ENCODE assay signal across 16 cellular contexts in the genomic region with DNA sequence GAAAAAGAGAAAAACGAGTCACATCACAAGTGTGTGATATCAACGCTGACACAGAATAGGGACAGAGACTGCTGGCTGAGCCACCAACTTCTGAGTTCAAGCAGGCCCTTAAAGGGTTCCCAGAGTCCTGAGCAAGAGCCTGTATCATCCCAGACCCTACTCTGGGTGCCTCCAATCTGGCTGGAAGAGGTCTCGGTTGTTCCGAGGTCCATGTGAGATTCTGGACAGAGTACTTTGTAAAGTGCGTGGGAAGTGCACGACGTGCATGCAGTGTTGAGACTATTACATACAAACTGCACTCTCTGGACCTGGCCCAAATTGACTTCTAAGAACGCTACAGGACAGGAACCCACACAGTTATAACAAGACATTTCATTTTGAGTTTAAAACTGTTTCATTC. TPM values are rescaled to one million over a fixed set of nuclear protein-coding genes. Genes with fewer than 3 reads are reported as not detected.
DNase-seq lines count a peak whose midpoint lies in the region; ATAC-seq, FAIRE-seq and TF ChIP-seq lines count a peak whose summit lies in the region.
"Had no signal": no experiment of that assay in that cellular context is flagged by ENCODE, and none has a peak within 500 bp of the region (broad histone marks: within the 10 kb centered on the region; RNA-seq: fewer than 3 reads in every experiment).

No MANE protein-coding gene starts in this region.

- no peaks in the 10 kb centered on the region for H4K20me1 ChIP-seq in GM23338 (replicated peaks; ENCODE audit: insufficient read depth)

- H3K27ac ChIP-seq in GM23338 (ENCODE audit: low read depth) (no peak overlapping the region), heart right ventricle (peak overlapping the region; percentile 65 to 91 (median 84))
- H3K27ac ChIP-seq: left lung had no signal

- no peak for FAIRE-seq in frontal cortex (lab: Jason Lieb, UNC)

- H3K36me3 ChIP-seq in GM23338 (ENCODE audit: insufficient read depth) (no peaks in the 10 kb centered on the region), heart right ventricle (no peaks in the 10 kb centered on the region)
- H3K36me3 ChIP-seq: left lung had no signal

- H3K4me1 Mint-ChIP-seq in GM23338, result peaks cover 7% of the 10 kb centered on the region; the same call in 2 of the 3 replicates
- H3K4me1 Mint-ChIP-seq in brain, result peaks cover 23% of the 10 kb centered on the region
- H3K4me1 Mint-ChIP-seq in neural crest cell, result peaks cover 32% of the 10 kb centered on the region
- H3K4me1 Mint-ChIP-seq: activated B cell treated with CpG ODN at 0.5 μM for 24 hours; naive thymus-derived CD4-positive, alpha-beta T cell had no signal

- intact Hi-C loops in heart right ventricle (cut with DNase I), result loop anchor here in 1 of 10 donors (5.0 kb wide), 1 partner anchor 38 kb away; no protein-coding TSS in a partner anchor

- no peak for TF ChIP-seq CTCF in GM23338 (conservative IDR thresholded peaks at IDR 0.05; ENCODE audit: low read depth in 2 of 2)
- TF ChIP-seq CTCF in brain (conservative IDR thresholded peaks at IDR 0.05), result no peak
- no peak for TF ChIP-seq CTCF in heart right ventricle (IDR thresholded peaks at IDR 0.05)
- no peak for TF ChIP-seq CTCF in neural crest cell (conservative IDR thresholded peaks at IDR 0.05)

- H2AFZ ChIP-seq in GM23338, result peak overlapping the region; percentile 38; the same call in 1 of the 2 replicates

- H3K4me1 ChIP-seq in GM23338 (ENCODE audit: insufficient read depth) (no peaks in the 10 kb centered on the region), heart right ventricle (peaks cover 0 to 39% (median 29%) of the 10 kb centered on the region in 9 donors)
- H3K4me1 ChIP-seq: left lung had no signal

- no peak overlapping the region for H3K27ac Mint-ChIP-seq in GM23338
- peak overlapping the region in 3 of 5 experiments; percentile 85 to 99 (median 91) for H3K27ac Mint-ChIP-seq in brain
- H3K27ac Mint-ChIP-seq in neural crest cell (ENCODE audit: unreplicated experiment), result peak overlapping the region; percentile 78
- H3K27ac Mint-ChIP-seq: activated B cell treated with CpG ODN at 0.5 μM for 24 hours; naive thymus-derived CD4-positive, alpha-beta T cell had no signal

- H3K4me2 ChIP-seq in GM23338, result no peak overlapping the region

- H3K9me3 ChIP-seq in heart right ventricle, result no peaks in the 10 kb centered on the region
- H3K9me3 ChIP-seq: left lung had no signal

- WGBS in heart right ventricle, 2 donors, result 24 to 35% methylated on average over 8 of the region's 8 CpGs

- H3K9me3 Mint-ChIP-seq in GM23338 (no peaks in the 10 kb centered on the region; the same call in 2 of the 3 replicates), brain (no peaks in the 10 kb centered on the region), neural crest cell (no peaks in the 10 kb centered on the region)
- H3K9me3 Mint-ChIP-seq: activated B cell treated with CpG ODN at 0.5 μM for 24 hours; naive thymus-derived CD4-positive, alpha-beta T cell had no signal

- H3K36me3 Mint-ChIP-seq in GM23338 (ENCODE audit: low read depth), result no peaks in the 10 kb centered on the region
- H3K36me3 Mint-ChIP-seq in brain, result no peaks in the 10 kb centered on the region
- no peaks in the 10 kb centered on the region for H3K36me3 Mint-ChIP-seq in neural crest cell (ENCODE audit: low read depth)
- H3K36me3 Mint-ChIP-seq: naive thymus-derived CD4-positive, alpha-beta T cell had no signal

- ATAC-seq in GM23338 (no peak), heart right ventricle (peak; percentile 46 to 76 (median 64)), HG03108 (IDR thresholded peaks at IDR 0.05; ENCODE audit: unreplicated experiment) (no peak)
- ATAC-seq: left lung; naive thymus-derived CD4-positive, alpha-beta T cell had no signal

- DNase-seq in GM23338 (ENCODE audit: low spot score), result no peak
- DNase-seq in heart right ventricle, result no peak
- no peak for DNase-seq in neural crest cell (ENCODE audit: low read depth, low spot score)
- DNase-seq in GM19238 (ENCODE audit: insufficient read length, low spot score), result no peak
- DNase-seq in frontal cortex (ENCODE audit: low spot score in 2 of 2), result no peak
- no peak for DNase-seq in NCI-H345 (lab: John Stamatoyannopoulos, UW)
- DNase-seq: activated B cell treated with CpG ODN at 0.5 μM for 24 hours; activated CD8-positive, alpha-beta memory T cell treated with anti-CD3 and anti-CD28 coated beads for 24 hours; EL; left lung; naive thymus-derived CD4-positive, alpha-beta T cell; NCI-H1417 treated with DMSO at 0.1 percent for 48 hours; NCI-H2227 treated with DMSO at 0.1 percent for 48 hours; stimulated activated CD4-positive, alpha-beta T cell treated with anti-CD3 and anti-CD28 coated beads, Interleukin-15, amount 100 ng/mL, for 24 hours had no signal

- no peaks in the 10 kb centered on the region for H3F3A ChIP-seq in GM23338 (replicated peaks; ENCODE audit: low read depth)

- H3K4me3 Mint-ChIP-seq in GM23338 (no peak overlapping the region), brain (peak overlapping the region in 1 of 5 experiments; percentile 28), neural crest cell (no peak overlapping the region)
- H3K4me3 Mint-ChIP-seq: activated B cell treated with CpG ODN at 0.5 μM for 24 hours; naive thymus-derived CD4-positive, alpha-beta T cell had no signal

- no peaks in the 10 kb centered on the region for H3K27me3 ChIP-seq in GM23338 (ENCODE audit: insufficient read depth)
- H3K27me3 ChIP-seq in heart right ventricle, result no peaks in the 10 kb centered on the region
- H3K27me3 ChIP-seq: left lung had no signal

- H3K27me3 Mint-ChIP-seq in GM23338 (ENCODE audit: insufficient read depth, low read depth, poor library complexity) (peaks cover 1% of the 10 kb centered on the region), brain (no peaks in the 10 kb centered on the region), neural crest cell (ENCODE audit: low read depth) (no peaks in the 10 kb centered on the region)

- H3K79me2 ChIP-seq in GM23338 (replicated peaks; ENCODE audit: insufficient read depth), result no peaks in the 10 kb centered on the region

- no peak overlapping the region for H3K4me3 ChIP-seq in GM23338
- H3K4me3 ChIP-seq in heart right ventricle, result peak overlapping the region in 1 of 10 donors; percentile 1
- H3K4me3 ChIP-seq: left lung had no signal

- no peaks in the 10 kb centered on the region for H3K9me2 ChIP-seq in GM23338 (ENCODE audit: insufficient read depth)

TF ChIP-seq in GM23338, 12 proteins besides CTCF, POLR2A, EP300 and RAD21:
- TF ChIP-seq POLR2AphosphoS5 (IDR thresholded peaks at IDR 0.05; ENCODE audit: low read depth) (no peak), NANOG (IDR thresholded peaks at IDR 0.05; ENCODE audit: borderline replicate concordance) (no peak)

RNA-seq across cellular contexts. Expression of a gene that starts 40.6 kb away (rescaled TPM):
- 2.1 and 3.1 TPM in 2 replicates for total RNA-seq in GM23338 (2014; rRNA removed; shearing (Covaris generic))
- polyA plus RNA-seq in GM23338 (2016; fragmentation: Nextera tagmentation; extraction: Ambion mirVana) (3.1 and 4.7 TPM in 2 replicates), brain (ENCODE audit: insufficient read depth, low read depth, low replicate concordance) (7.6 TPM), heart right ventricle (10 to 100 TPM; 17.6 to 19.8 TPM)
- total RNA-seq in heart right ventricle (10 to 100 TPM in 4 of 10 donors, 1 to 10 TPM in 6; 6.6 to 15.5 (median 9.5) TPM), neural crest cell (16.7 and 18.2 TPM in 2 replicates), frontal cortex (26.5 TPM)

RNA-seq across cellular contexts. Expression of a gene that starts 55.2 kb away (rescaled TPM):
- total RNA-seq in GM23338 (2014; rRNA removed; shearing (Covaris generic)), result 8.0 and 10.0 TPM in 2 replicates
- 6.0 and 7.9 TPM in 2 replicates for polyA plus RNA-seq in GM23338 (2016; fragmentation: Nextera tagmentation; extraction: Ambion mirVana)
- polyA plus RNA-seq in brain (ENCODE audit: insufficient read depth, low read depth, low replicate concordance), result 8.7 TPM
- 10 to 100 TPM in 1 of 10 donors, 1 to 10 TPM in 9; 7.0 to 12.8 (median 8.4) TPM for total RNA-seq in heart right ventricle
- polyA plus RNA-seq in heart right ventricle, result 10 to 100 TPM in 1 of 2 donors, 1 to 10 TPM in 1; 3.8 to 13.4 TPM
- 15.9 and 16.1 TPM in 2 replicates for total RNA-seq in neural crest cell
- total RNA-seq in frontal cortex, result 12.6 TPM

Comparison
In these comparisons a context has a peak if more than half of its experiments do, and no peak if none do; other contexts are left out.
1. ATAC-seq: peak in heart right ventricle (8 of 8); none in GM23338 (single experiment) and HG03108 (single experiment).